8 cellular contexts compared by ENCODE assay signal in genomic region chr5:139711852-139712171, GRCh38.
DNase-seq lines count a peak whose midpoint lies in the region; FAIRE-seq and TF ChIP-seq lines count a peak whose summit lies in the region.

No MANE protein-coding gene starts in this region.

- H3K9ac ChIP-seq in neural cell (ENCODE audit: low read length), result peak overlapping the region; percentile 73

- peaks cover 7 to 15% of the 10 kb centered on the region in 2 donors for H3K27me3 Mint-ChIP-seq in CD4-positive, alpha-beta memory T cell

- H3K4me3 ChIP-seq in CD4-positive, alpha-beta memory T cell (ENCODE audit: low read length in 2 of 2), result peak overlapping the region in 1 of 2 donors; percentile 51
- H3K4me3 ChIP-seq in coronary artery (peak overlapping the region; percentile 66), neural cell (ENCODE audit: low read length) (peak overlapping the region; percentile 69)

- no peaks in the 10 kb centered on the region for H3K9me3 Mint-ChIP-seq in CD4-positive, alpha-beta memory T cell

- H3K9me3 ChIP-seq in CD4-positive, alpha-beta memory T cell (ENCODE audit: control insufficient read depth in 1 of 2, low read length in 2 of 2), result no peaks in the 10 kb centered on the region
- H3K9me3 ChIP-seq in neural cell (ENCODE audit: low read length), result no peaks in the 10 kb centered on the region

- intact Hi-C loops in CD4-positive, alpha-beta memory T cell (cut with micrococcal nuclease), result loop anchor here (2.0 kb wide), 1 partner anchor 35 kb away; no protein-coding TSS in a partner anchor

- no peak for TF ChIP-seq EP300 in neural cell (conservative IDR thresholded peaks at IDR 0.05; ENCODE audit: poor library complexity, severe bottlenecking)

- no peaks in the 10 kb centered on the region for H3K36me3 Mint-ChIP-seq in CD4-positive, alpha-beta memory T cell

- H3K27ac Mint-ChIP-seq in CD4-positive, alpha-beta memory T cell, result peak overlapping the region in 5 of 7 donors; percentile 56 to 90 (median 57)

- H3K27me3 ChIP-seq in CD4-positive, alpha-beta memory T cell (ENCODE audit: insufficient read depth, low read length), result peaks cover 10% of the 10 kb centered on the region
- no peaks in the 10 kb centered on the region for H3K27me3 ChIP-seq in neural cell (ENCODE audit: insufficient read depth, low read depth, low read length)

- TF ChIP-seq CTCF in coronary artery (IDR thresholded peaks at IDR 0.05) (no peak), neural cell (IDR thresholded peaks at IDR 0.05; ENCODE audit: poor library complexity, severe bottlenecking) (peak; percentile 8)

- H3K27ac ChIP-seq in CD4-positive, alpha-beta memory T cell (ENCODE audit: low read depth, low read length), result no peak overlapping the region
- H3K27ac ChIP-seq in coronary artery, result peak overlapping the region; percentile 53 to 83
- peak overlapping the region; percentile 81 for H3K27ac ChIP-seq in neural cell (ENCODE audit: low read length)

- no peaks in the 10 kb centered on the region for H4K20me1 ChIP-seq in neural cell (ENCODE audit: insufficient read depth)

- TF ChIP-seq POLR2A in H54 (IDR thresholded peaks at IDR 0.05; ENCODE audit: low read depth, low read length), result no peak

- no peaks in the 10 kb centered on the region for H3K36me3 ChIP-seq in CD4-positive, alpha-beta memory T cell (ENCODE audit: insufficient read depth, low read length)
- no peaks in the 10 kb centered on the region for H3K36me3 ChIP-seq in neural cell (ENCODE audit: insufficient read depth, low read length)

- H3F3A ChIP-seq in neural cell (ENCODE audit: insufficient read depth, low read length, poor library complexity, severe bottlenecking), result peaks cover 10% of the 10 kb centered on the region

- POLR2A ChIA-PET in CD4-positive, alpha-beta memory T cell (lab: Charles Lee; ENCODE audit: partially characterized antibody), result interaction anchor here (0.6 to 2.4 kb wide), 5 partner anchors 11 to 1133 kb away, joined by 3 to 11 read pairs (median 7); partner anchors contain the start of gene CXXC5

- H3K79me2 ChIP-seq in neural cell (replicated peaks; ENCODE audit: insufficient read depth, low read length), result no peaks in the 10 kb centered on the region

- DNase-seq in CD4-positive, alpha-beta memory T cell, result no peak
- DNase-seq in MV-4-11 (lab: John Stamatoyannopoulos, UW) (peak; percentile 34), coronary artery (ENCODE audit: low spot score) (no peak), GDM1 (lab: John Stamatoyannopoulos, UW) (no peak), urothelium cell line (ENCODE audit: low spot score) (no peak), NCI-H1694 treated with DMSO at 0.1 percent for 48 hours (lab: John Stamatoyannopoulos, UW) (no peak), H54 (ENCODE audit: insufficient read length, low spot score) (no peak)

- no peaks in the 10 kb centered on the region for H3K9me2 ChIP-seq in neural cell (ENCODE audit: insufficient read depth, low read length)

- peak overlapping the region; percentile 73 to 85 (median 80) for H3K4me3 Mint-ChIP-seq in CD4-positive, alpha-beta memory T cell

- peaks cover 19% of the 10 kb centered on the region for H3K4me1 ChIP-seq in CD4-positive, alpha-beta memory T cell (ENCODE audit: insufficient read depth, low read length)

- peaks cover 8 to 32% (median 16%) of the 10 kb centered on the region in 4 donors for H3K4me1 Mint-ChIP-seq in CD4-positive, alpha-beta memory T cell

- FAIRE-seq in urothelium cell line (lab: Jason Lieb, UNC), result no peak
- no peak for FAIRE-seq in H54 (lab: Jason Lieb, UNC)

- no peak overlapping the region for H2AFZ ChIP-seq in neural cell (ENCODE audit: low read depth, low read length)

- no peak for TF ChIP-seq RAD21 in neural cell (conservative IDR thresholded peaks at IDR 0.05)

- H3K4me2 ChIP-seq in neural cell (ENCODE audit: low read length), result peak overlapping the region; percentile 52

- CTCF ChIA-PET in CD4-positive, alpha-beta memory T cell (lab: Charles Lee; ENCODE audit: partially characterized antibody), result interaction anchor here (1.3 kb wide), 1 partner anchor 77 kb away, joined by 5 read pairs; no protein-coding TSS in a partner anchor

TF ChIP-seq in neural cell, 6 proteins besides CTCF, POLR2A, EP300 and RAD21:
- no peak for TF ChIP-seq POLR2AphosphoS5 (IDR thresholded peaks at IDR 0.05)
- TF ChIP-seq MXI1 (conservative IDR thresholded peaks at IDR 0.05; ENCODE audit: poor library complexity, severe bottlenecking), result no peak
